28 cellular contexts compared by ENCODE assay signal in genomic region chr20:43463133-43463863, GRCh38. TPM values are rescaled to one million over a fixed set of nuclear protein-coding genes. Genes with fewer than 3 reads are reported as not detected.
A peak's percentile ranks its signal among the peaks of the same experiment; 100 is the strongest.
DNase-seq lines count a peak whose midpoint lies in the region; ATAC-seq, FAIRE-seq and TF ChIP-seq lines count a peak whose summit lies in the region.
"Had no signal": no experiment of that assay in that cellular context is flagged by ENCODE, and none has a peak within 500 bp of the region (broad histone marks: within the 10 kb centered on the region; RNA-seq: fewer than 3 reads in every experiment).

No MANE protein-coding gene starts in this region.

- H3K4me1 Mint-ChIP-seq in activated CD8-positive, alpha-beta T cell treated with anti-CD3 and anti-CD28 coated beads for 36 hours (ENCODE audit: low read depth), result peaks cover 42% of the 10 kb centered on the region
- H3K4me1 Mint-ChIP-seq in activated CD8-positive, alpha-beta T cell treated with anti-CD3 and anti-CD28 coated beads, Interleukin-2, amount 10 ng/mL, durations not matched to agents 7 days and 5 days (ENCODE audit: low read depth), result peaks cover 30% of the 10 kb centered on the region
- H3K4me1 Mint-ChIP-seq in activated naive CD8-positive, alpha-beta T cell treated with anti-CD3 and anti-CD28 coated beads for 36 hours, result peaks cover 49% of the 10 kb centered on the region

- no peak overlapping the region for H3K4me3 ChIP-seq in neutrophil (ENCODE audit: low read depth in 1 of 2, low read length in 1 of 2)
- H3K4me3 ChIP-seq: colonic mucosa, ovary had no signal

- no peak for ATAC-seq in activated CD8-positive, alpha-beta T cell treated with anti-CD3 and anti-CD28 coated beads for 36 hours
- no peak for ATAC-seq in activated CD8-positive, alpha-beta T cell treated with anti-CD3 and anti-CD28 coated beads, Interleukin-2, amount 10 ng/mL, durations not matched to agents 7 days and 5 days

- H3K27me3 Mint-ChIP-seq in activated CD8-positive, alpha-beta T cell treated with anti-CD3 and anti-CD28 coated beads for 36 hours, result no peaks in the 10 kb centered on the region
- H3K27me3 Mint-ChIP-seq in activated CD8-positive, alpha-beta T cell treated with anti-CD3 and anti-CD28 coated beads, Interleukin-2, amount 10 ng/mL, durations not matched to agents 7 days and 5 days (ENCODE audit: low read depth), result no peaks in the 10 kb centered on the region
- no peaks in the 10 kb centered on the region for H3K27me3 Mint-ChIP-seq in activated naive CD8-positive, alpha-beta T cell treated with anti-CD3 and anti-CD28 coated beads for 36 hours
- H3K27me3 Mint-ChIP-seq: activated CD4-positive, alpha-beta memory T cell treated with anti-CD3 and anti-CD28 coated beads, Interleukin-2, amount 10 ng/mL, durations not matched to agents 7 days and 5 days; CD4-positive, alpha-beta memory T cell had no signal

- POLR2A ChIA-PET in activated CD8-positive, alpha-beta T cell treated with anti-CD3 and anti-CD28 coated beads for 36 hours (lab: Charles Lee), result interaction anchor here (0.8 to 1.5 kb wide), 4 partner anchors 8 to 44 kb away, joined by 3 to 4 read pairs (median 3); partner anchors contain the start of gene L3MBTL1
- POLR2A ChIA-PET in activated CD8-positive, alpha-beta T cell treated with anti-CD3 and anti-CD28 coated beads, Interleukin-2, amount 10 ng/mL, durations not matched to agents 7 days and 5 days (lab: Charles Lee), result no interaction called here

- peaks cover 75% of the 10 kb centered on the region for H3K36me3 Mint-ChIP-seq in activated CD8-positive, alpha-beta T cell treated with anti-CD3 and anti-CD28 coated beads for 36 hours (ENCODE audit: low read depth)
- peaks cover 75% of the 10 kb centered on the region for H3K36me3 Mint-ChIP-seq in activated CD8-positive, alpha-beta T cell treated with anti-CD3 and anti-CD28 coated beads, Interleukin-2, amount 10 ng/mL, durations not matched to agents 7 days and 5 days (ENCODE audit: low read depth)
- peaks cover 69% of the 10 kb centered on the region for H3K36me3 Mint-ChIP-seq in activated naive CD8-positive, alpha-beta T cell treated with anti-CD3 and anti-CD28 coated beads for 36 hours

- no peak for DNase-seq in activated CD8-positive, alpha-beta T cell treated with anti-CD3 and anti-CD28 coated beads for 36 hours
- DNase-seq in activated CD8-positive, alpha-beta T cell treated with anti-CD3 and anti-CD28 coated beads, Interleukin-2, amount 10 ng/mL, durations not matched to agents 7 days and 5 days, result no peak
- DNase-seq in GM12892 (ENCODE audit: insufficient read length), result no peak
- DNase-seq in activated naive CD8-positive, alpha-beta T cell treated with anti-CD3 and anti-CD28 coated beads for 36 hours, result no peak
- DNase-seq in DMS 273 treated with DMSO at 0.1 percent for 48 hours (lab: John Stamatoyannopoulos, UW), result no peak
- DNase-seq in SHP77 treated with DMSO at 0.1 percent for 48 hours (lab: John Stamatoyannopoulos, UW), result no peak
- DNase-seq in NCI-H2227 (lab: John Stamatoyannopoulos, UW; ENCODE audit: unreplicated experiment), result no peak
- DNase-seq: 8988T; activated CD4-positive, alpha-beta memory T cell treated with anti-CD3 and anti-CD28 coated beads, Interleukin-2, amount 10 ng/mL, durations not matched to agents 7 days and 5 days; activated CD4-positive, alpha-beta T cell treated with anti-CD3 and anti-CD28 coated beads for 1 hour; activated gamma-delta T cell treated with Interleukin-2 at 50 U/mL for 16 hours; activated T-cell treated with anti-CD3 and anti-CD28 coated beads for 4 hours; amygdala; CD4-positive, alpha-beta memory T cell; colonic mucosa; effector CD8-positive, alpha-beta T cell; IMR-90; kidney; NCI-H1092 treated with DMSO at 0.1 percent for 48 hours; NCI-H187 treated with DMSO at 0.1 percent for 48 hours; NCI-H526; ovary; retina; small intestine had no signal

- FAIRE-seq in GM12892 (lab: Jason Lieb, UNC), result no peak
- FAIRE-seq: H54, kidney, small intestine had no signal

- CTCF ChIA-PET in activated CD8-positive, alpha-beta T cell treated with anti-CD3 and anti-CD28 coated beads for 36 hours (lab: Charles Lee), result interaction anchor here (0.6 kb wide), 1 partner anchor 15 kb away, joined by 3 read pairs; no protein-coding TSS in a partner anchor
- CTCF ChIA-PET in activated CD8-positive, alpha-beta T cell treated with anti-CD3 and anti-CD28 coated beads, Interleukin-2, amount 10 ng/mL, durations not matched to agents 7 days and 5 days (lab: Charles Lee), result no interaction called here

- H3K36me3 ChIP-seq in neutrophil, result peaks cover 76% of the 10 kb centered on the region
- H3K36me3 ChIP-seq: ovary had no signal

- H3K4me3 Mint-ChIP-seq in activated CD8-positive, alpha-beta T cell treated with anti-CD3 and anti-CD28 coated beads for 36 hours, result no peak overlapping the region
- no peak overlapping the region for H3K4me3 Mint-ChIP-seq in activated CD8-positive, alpha-beta T cell treated with anti-CD3 and anti-CD28 coated beads, Interleukin-2, amount 10 ng/mL, durations not matched to agents 7 days and 5 days
- H3K4me3 Mint-ChIP-seq in activated naive CD8-positive, alpha-beta T cell treated with anti-CD3 and anti-CD28 coated beads for 36 hours, result no peak overlapping the region
- H3K4me3 Mint-ChIP-seq: activated CD4-positive, alpha-beta memory T cell treated with anti-CD3 and anti-CD28 coated beads, Interleukin-2, amount 10 ng/mL, durations not matched to agents 7 days and 5 days; CD4-positive, alpha-beta memory T cell had no signal

- H3K9me3 ChIP-seq in neutrophil, result no peaks in the 10 kb centered on the region
- H3K9me3 ChIP-seq: colonic mucosa, ovary had no signal

- intact Hi-C loops in activated CD8-positive, alpha-beta T cell treated with anti-CD3 and anti-CD28 coated beads for 36 hours (cut with micrococcal nuclease), result no loop called here

- peaks cover 6 to 9% of the 10 kb centered on the region in 2 experiments for H3K4me1 ChIP-seq in neutrophil (ENCODE audit: control insufficient read depth in 1 of 2, insufficient read depth in 1 of 2, low read depth in 1 of 2, low read length in 1 of 2)

- TF ChIP-seq CTCF in activated CD8-positive, alpha-beta T cell treated with anti-CD3 and anti-CD28 coated beads for 36 hours (IDR thresholded peaks at IDR 0.05), result no peak
- TF ChIP-seq CTCF in neutrophil (IDR thresholded peaks at IDR 0.05), result no peak

- H3K27ac ChIP-seq in neutrophil, result peak overlapping the region; percentile 25
- H3K27ac ChIP-seq: colonic mucosa, epithelial cell of prostate, ovary had no signal

- peak overlapping the region; percentile 16 for H3K27ac Mint-ChIP-seq in activated CD8-positive, alpha-beta T cell treated with anti-CD3 and anti-CD28 coated beads for 36 hours
- no peak overlapping the region for H3K27ac Mint-ChIP-seq in activated CD8-positive, alpha-beta T cell treated with anti-CD3 and anti-CD28 coated beads, Interleukin-2, amount 10 ng/mL, durations not matched to agents 7 days and 5 days
- peak overlapping the region; percentile 60 for H3K27ac Mint-ChIP-seq in activated naive CD8-positive, alpha-beta T cell treated with anti-CD3 and anti-CD28 coated beads for 36 hours
- H3K27ac Mint-ChIP-seq: activated CD4-positive, alpha-beta memory T cell treated with anti-CD3 and anti-CD28 coated beads, Interleukin-2, amount 10 ng/mL, durations not matched to agents 7 days and 5 days had no signal

- no peaks in the 10 kb centered on the region for H3K27me3 ChIP-seq in neutrophil
- H3K27me3 ChIP-seq: colonic mucosa, ovary had no signal

- no peaks in the 10 kb centered on the region for H3K9me3 Mint-ChIP-seq in activated CD8-positive, alpha-beta T cell treated with anti-CD3 and anti-CD28 coated beads for 36 hours
- no peaks in the 10 kb centered on the region for H3K9me3 Mint-ChIP-seq in activated CD8-positive, alpha-beta T cell treated with anti-CD3 and anti-CD28 coated beads, Interleukin-2, amount 10 ng/mL, durations not matched to agents 7 days and 5 days (ENCODE audit: insufficient read depth)
- no peaks in the 10 kb centered on the region for H3K9me3 Mint-ChIP-seq in activated naive CD8-positive, alpha-beta T cell treated with anti-CD3 and anti-CD28 coated beads for 36 hours
- H3K9me3 Mint-ChIP-seq: activated CD4-positive, alpha-beta memory T cell treated with anti-CD3 and anti-CD28 coated beads, Interleukin-2, amount 10 ng/mL, durations not matched to agents 7 days and 5 days; CD4-positive, alpha-beta memory T cell; nephron had no signal

- peak; percentile 73 for TF ChIP-seq POLR2A in GM12892 (IDR thresholded peaks at IDR 0.05; ENCODE audit: low read depth, low read length)

RNA-seq across cellular contexts. Expression of gene SRSF6, which starts 5.6 kb away (rescaled TPM):
- 100 to 1,000 TPM; 112 to 114 TPM for total RNA-seq in activated CD8-positive, alpha-beta T cell treated with anti-CD3 and anti-CD28 coated beads for 36 hours
- total RNA-seq in activated CD8-positive, alpha-beta T cell treated with anti-CD3 and anti-CD28 coated beads, Interleukin-2, amount 10 ng/mL, durations not matched to agents 7 days and 5 days, result 100 to 1,000 TPM; 141 to 142 TPM
- polyA plus RNA-seq in GM12892 (2012; ENCODE audit: missing spikeins), result 77.7 TPM
- total RNA-seq in activated naive CD8-positive, alpha-beta T cell treated with anti-CD3 and anti-CD28 coated beads for 36 hours, result 100 to 1,000 TPM; 224 to 225 TPM

RNA-seq across cellular contexts. Expression of gene L3MBTL1, which starts 44.2 kb away (rescaled TPM):
- 1 to 10 TPM; 7.0 to 7.3 TPM for total RNA-seq in activated CD8-positive, alpha-beta T cell treated with anti-CD3 and anti-CD28 coated beads for 36 hours
- 1 to 10 TPM; 5.6 to 6.7 TPM for total RNA-seq in activated CD8-positive, alpha-beta T cell treated with anti-CD3 and anti-CD28 coated beads, Interleukin-2, amount 10 ng/mL, durations not matched to agents 7 days and 5 days
- polyA plus RNA-seq in GM12892 (2012; ENCODE audit: missing spikeins), result 7.9 TPM
- 1 to 10 TPM; 4.3 to 4.8 TPM for total RNA-seq in activated naive CD8-positive, alpha-beta T cell treated with anti-CD3 and anti-CD28 coated beads for 36 hours
